11 cellular contexts compared by ENCODE assay signal in genomic region chr14:103867523-103867953, GRCh38. TPM values are rescaled to one million over a fixed set of nuclear protein-coding genes. Genes with fewer than 3 reads are reported as not detected.
DNase-seq lines count a peak whose midpoint lies in the region; ATAC-seq and TF ChIP-seq lines count a peak whose summit lies in the region.
"Had no signal": no experiment of that assay in that cellular context is flagged by ENCODE, and none has a peak within 500 bp of the region (broad histone marks: within the 10 kb centered on the region; RNA-seq: fewer than 3 reads in every experiment).

No MANE protein-coding gene starts in this region.

- H3K27ac Mint-ChIP-seq in progenitor cell of endocrine pancreas = no peak overlapping the region
- H3K27ac Mint-ChIP-seq: B cell had no signal

- peak; percentile 65 for ATAC-seq in esophagus mucosa
- ATAC-seq in HG03139 (IDR thresholded peaks at IDR 0.05; ENCODE audit: unreplicated experiment) = no peak

- H3K4me1 ChIP-seq in mucosa of stomach (ENCODE audit: control insufficient read depth, insufficient read depth, low read length) (peaks cover 27% of the 10 kb centered on the region), spleen (peaks cover 8 to 28% (median 17%) of the 10 kb centered on the region in 6 donors)

- intact Hi-C loops in spleen (cut with DNase I; ENCODE audit: low total_unique reads) = no loop called here

- 67 to 90% (median 88%) methylated on average over 1 to 10 of the region's 10 CpGs for WGBS in spleen, 5 donors

- peak overlapping the region; percentile 31 for H3K9ac ChIP-seq in mucosa of stomach (ENCODE audit: low read length)

- no peak for TF ChIP-seq POLR2A in spleen (IDR thresholded peaks at IDR 0.05)

- H3K4me3 ChIP-seq in mucosa of stomach (ENCODE audit: low read length) (no peak overlapping the region), spleen (no peak overlapping the region)
- H3K4me3 ChIP-seq: dorsolateral prefrontal cortex had no signal

- H3K9me3 ChIP-seq in mucosa of stomach (ENCODE audit: control insufficient read depth, low read length) (no peaks in the 10 kb centered on the region), spleen (no peaks in the 10 kb centered on the region)

- no peak overlapping the region for H3K27ac ChIP-seq in spleen

- H3K36me3 Mint-ChIP-seq in progenitor cell of endocrine pancreas (ENCODE audit: insufficient read depth) = no peaks in the 10 kb centered on the region

- no peak for TF ChIP-seq CTCF in spleen (IDR thresholded peaks at IDR 0.05 in 8 of 11, conservative IDR thresholded peaks at IDR 0.05 in 3 of 11)
- TF ChIP-seq CTCF in progenitor cell of endocrine pancreas (IDR thresholded peaks at IDR 0.05; ENCODE audit: unreplicated experiment) = no peak

- no peaks in the 10 kb centered on the region for H3K27me3 ChIP-seq in mucosa of stomach (ENCODE audit: control insufficient read depth, insufficient read depth, low read length)
- H3K27me3 ChIP-seq in spleen (replicated peaks in 1 of 7) = no peaks in the 10 kb centered on the region
- H3K27me3 ChIP-seq: dorsolateral prefrontal cortex had no signal

- H3K9me3 Mint-ChIP-seq in progenitor cell of endocrine pancreas (ENCODE audit: low read depth) = no peaks in the 10 kb centered on the region

- no peaks in the 10 kb centered on the region for H3K27me3 Mint-ChIP-seq in progenitor cell of endocrine pancreas

- peaks cover 5% of the 10 kb centered on the region for H3K4me1 Mint-ChIP-seq in progenitor cell of endocrine pancreas (ENCODE audit: low read depth)

- peak; percentile 45 for DNase-seq in D341Med (ENCODE audit: low spot score)
- peak; percentile 96 for DNase-seq in NCI-H2171 treated with DMSO at 0.1 percent for 48 hours (lab: John Stamatoyannopoulos, UW)
- no peak for DNase-seq in spleen
- no peak for DNase-seq in progenitor cell of endocrine pancreas (ENCODE audit: low spot score, unreplicated experiment)
- DNase-seq in GM19240 (ENCODE audit: insufficient read length, low spot score) = no peak
- DNase-seq: OCI-M1 had no signal

- H3K36me3 ChIP-seq in mucosa of stomach (ENCODE audit: control insufficient read depth, insufficient read depth, low read length) = no peaks in the 10 kb centered on the region
- no peaks in the 10 kb centered on the region for H3K36me3 ChIP-seq in spleen

- H3K4me3 Mint-ChIP-seq in progenitor cell of endocrine pancreas (ENCODE audit: low read depth) = no peak overlapping the region
- H3K4me3 Mint-ChIP-seq: B cell had no signal

RNA-seq across cellular contexts. Expression of gene PPP1R13B, which starts 20.2 kb away (rescaled TPM):
- total RNA-seq in esophagus mucosa (35.9 TPM), spleen (10 to 100 TPM; 23.4 to 95.3 (median 52.9) TPM), progenitor cell of endocrine pancreas (34.2 and 40.3 TPM in 2 replicates)
- 10 to 100 TPM in 2 of 3 donors, 1 to 10 TPM in 1; 5.7 to 27.0 (median 12.7) TPM for polyA plus RNA-seq in spleen

Comparison
In these comparisons a context has a peak if more than half of its experiments do, and no peak if none do; other contexts are left out.
1. DNase-seq: peak in D341Med (single experiment) and NCI-H2171 treated with DMSO at 0.1 percent for 48 hours (single experiment); none in spleen (single experiment), progenitor cell of endocrine pancreas (single experiment) and GM19240 (single experiment).